15 cellular contexts compared by ENCODE assay signal in the genomic region with DNA sequence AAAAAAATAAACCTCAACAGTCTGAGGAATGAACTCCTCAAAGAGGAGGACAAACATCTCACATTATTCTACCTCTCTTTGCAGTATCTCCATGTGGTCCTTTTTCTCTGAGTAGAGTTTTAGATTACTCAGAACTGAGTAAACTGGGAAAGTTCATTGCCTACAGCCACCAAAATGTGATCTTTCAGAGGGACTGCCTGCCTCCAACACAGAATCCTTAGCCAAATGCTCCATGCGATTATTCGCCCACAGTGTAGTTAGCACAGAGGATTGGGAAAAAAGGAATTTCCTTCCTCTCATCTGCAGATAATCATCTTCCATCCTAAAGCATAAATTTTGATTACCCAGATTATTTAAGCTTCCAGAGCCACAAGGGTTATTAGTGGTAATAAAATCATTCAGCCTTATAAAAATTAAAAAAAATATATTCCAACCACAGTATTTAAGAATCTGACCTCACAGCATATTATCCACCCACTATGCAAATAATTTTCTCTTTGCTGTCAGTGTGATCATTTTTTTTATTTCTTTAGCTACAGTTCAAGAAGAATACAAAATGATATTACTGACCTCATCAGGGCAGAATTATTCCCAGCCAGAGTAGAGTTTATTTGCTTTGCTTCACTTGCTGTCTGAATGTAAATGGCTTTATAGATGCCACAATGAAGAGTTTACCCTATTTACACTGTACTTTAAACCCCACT.
DNase-seq lines count a peak whose midpoint lies in the region; ATAC-seq and TF ChIP-seq lines count a peak whose summit lies in the region.
"Had no signal": no experiment of that assay in that cellular context is flagged by ENCODE, and none has a peak within 500 bp of the region (broad histone marks: within the 10 kb centered on the region; RNA-seq: fewer than 3 reads in every experiment).

No MANE protein-coding gene starts in this region.

- no peaks in the 10 kb centered on the region for H3K36me3 ChIP-seq in osteoblast (ENCODE audit: insufficient read depth, low read length)
- H3K36me3 ChIP-seq: lower lobe of right lung, vagina had no signal

- H3K4me2 ChIP-seq in osteoblast (ENCODE audit: insufficient read depth, low read length): peak overlapping the region; percentile 82

- no peaks in the 10 kb centered on the region for H3K79me2 ChIP-seq in osteoblast (ENCODE audit: insufficient read depth, low read length)

- intact Hi-C loops in Right ventricle myocardium inferior (cut with DNase I): no loop called here

- ATAC-seq in Right ventricle myocardium inferior: no peak
- ATAC-seq in HG02610 (IDR thresholded peaks at IDR 0.05; ENCODE audit: unreplicated experiment): no peak
- ATAC-seq in GM19455 (IDR thresholded peaks at IDR 0.05; ENCODE audit: unreplicated experiment): no peak
- ATAC-seq in HG03025 (IDR thresholded peaks at IDR 0.05; ENCODE audit: low FRiP score, unreplicated experiment): no peak
- ATAC-seq: lower lobe of right lung had no signal

- no peaks in the 10 kb centered on the region for H4K20me1 ChIP-seq in osteoblast (ENCODE audit: insufficient read depth, low read length)

- H3K4me3 ChIP-seq in fibroblast of mammary gland (ENCODE audit: control insufficient read depth, low read depth, low read length) (no peak overlapping the region), osteoblast (ENCODE audit: insufficient read depth, low read length) (no peak overlapping the region)
- H3K4me3 ChIP-seq: lower lobe of right lung, SK-N-MC, vagina had no signal

- no peaks in the 10 kb centered on the region for H3K9me3 ChIP-seq in osteoblast (ENCODE audit: low read depth, low read length)
- H3K9me3 ChIP-seq: lower lobe of right lung, vagina had no signal

- H2AFZ ChIP-seq in osteoblast (ENCODE audit: low read length): peak overlapping the region; percentile 8

- H3K4me1 ChIP-seq in osteoblast (ENCODE audit: insufficient read depth, low read length): peaks cover 34% of the 10 kb centered on the region
- H3K4me1 ChIP-seq: lower lobe of right lung, vagina had no signal

- H3K27me3 ChIP-seq in osteoblast (ENCODE audit: insufficient read depth, low read length): no peaks in the 10 kb centered on the region
- H3K27me3 ChIP-seq: vagina had no signal

- TF ChIP-seq CTCF in fibroblast of mammary gland (conservative IDR thresholded peaks at IDR 0.05; ENCODE audit: control insufficient read depth, insufficient read depth, low read depth, low read length) (no peak), osteoblast (IDR thresholded peaks at IDR 0.05; ENCODE audit: extremely low read depth, low read depth, low read length) (no peak)

- H3K27ac ChIP-seq in osteoblast (ENCODE audit: low read depth, low read length): peak overlapping the region; percentile 61
- H3K27ac ChIP-seq: epithelial cell of prostate, lower lobe of right lung, SK-N-MC, vagina had no signal

- peak; percentile 27 for DNase-seq in EL
- peak; percentile 38 for DNase-seq in NCI-H69 (lab: John Stamatoyannopoulos, UW)
- peak; percentile 34 for DNase-seq in fibroblast of mammary gland (ENCODE audit: low read depth)
- peak; percentile 73 for DNase-seq in osteoblast (ENCODE audit: insufficient read length, low spot score, missing footprints)
- DNase-seq in Right ventricle myocardium inferior (ENCODE audit: missing footprints): no peak
- DNase-seq: lower lobe of right lung; NCI-H774; stimulated activated CD4-positive, alpha-beta T cell treated with anti-CD3 and anti-CD28 coated beads, Interleukin-4, amount 100 ng/mL, for 24 hours; T-helper 9 cell had no signal
